ENCODE assay signal across 22 cellular contexts in the genomic region with DNA sequence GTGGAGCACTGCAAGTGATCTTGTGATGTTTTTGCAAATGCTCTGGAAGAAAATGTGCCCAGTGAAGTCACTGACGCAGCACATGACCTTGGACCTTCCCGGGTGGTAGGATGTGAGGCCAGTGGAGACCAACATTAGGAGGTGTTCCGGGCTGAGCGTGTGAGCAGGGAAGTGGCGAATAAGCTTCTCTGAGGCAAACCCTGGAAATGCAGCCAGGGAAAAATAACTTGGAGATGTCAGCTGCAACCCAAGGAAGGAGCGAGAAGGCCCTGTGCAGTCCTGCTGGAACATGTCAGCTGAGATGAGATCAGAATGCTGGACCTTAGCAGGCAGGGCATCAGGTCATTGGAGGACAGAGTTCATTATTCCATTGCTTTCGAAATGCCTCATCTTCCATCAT. TPM values are rescaled to one million over a fixed set of nuclear protein-coding genes. Genes with fewer than 3 reads are reported as not detected.
DNase-seq lines count a peak whose midpoint lies in the region; ATAC-seq, FAIRE-seq and TF ChIP-seq lines count a peak whose summit lies in the region.
"Had no signal": no experiment of that assay in that cellular context is flagged by ENCODE, and none has a peak within 500 bp of the region (broad histone marks: within the 10 kb centered on the region; RNA-seq: fewer than 3 reads in every experiment).

No MANE protein-coding gene starts in this region.

- TF ChIP-seq CTCF in epithelial cell of proximal tubule (conservative IDR thresholded peaks at IDR 0.05; ENCODE audit: low read depth, low read length) (peak; percentile 10), kidney (IDR thresholded peaks at IDR 0.05; ENCODE audit: borderline replicate concordance, extremely low read depth, insufficient read depth) (no peak), gastrocnemius medialis (IDR thresholded peaks at IDR 0.05 in 4 of 5, conservative IDR thresholded peaks at IDR 0.05 in 1 of 5) (no peak)

- H3K27me3 Mint-ChIP-seq in naive thymus-derived CD4-positive, alpha-beta T cell = peaks cover 0 to 10% (median 3%) of the 10 kb centered on the region in 5 donors

- H3K9me3 Mint-ChIP-seq in naive thymus-derived CD4-positive, alpha-beta T cell = peaks cover 0 to 10% (median 0%) of the 10 kb centered on the region in 11 donors
- H3K9me3 Mint-ChIP-seq: type B pancreatic cell had no signal

- H3K36me3 ChIP-seq in kidney (ENCODE audit: control insufficient read depth in 1 of 2, insufficient read depth in 2 of 2, low read length in 2 of 2) (no peaks in the 10 kb centered on the region), gastrocnemius medialis (no peaks in the 10 kb centered on the region)
- no peaks in the 10 kb centered on the region for H3K36me3 ChIP-seq in naive thymus-derived CD4-positive, alpha-beta T cell (ENCODE audit: control insufficient read depth in 2 of 3, insufficient read depth in 3 of 3, low read length in 3 of 3)
- H3K36me3 ChIP-seq: SJSA1, spleen had no signal

- peak overlapping the region in 1 of 9 donors; percentile 22 for H3K27ac Mint-ChIP-seq in naive thymus-derived CD4-positive, alpha-beta T cell
- H3K27ac Mint-ChIP-seq: progenitor cell of endocrine pancreas, type B pancreatic cell had no signal

- CTCF ChIA-PET in naive thymus-derived CD4-positive, alpha-beta T cell (lab: Charles Lee) = no interaction called here

- H3K27me3 ChIP-seq in gastrocnemius medialis = no peaks in the 10 kb centered on the region
- H3K27me3 ChIP-seq in naive thymus-derived CD4-positive, alpha-beta T cell (ENCODE audit: control insufficient read depth in 2 of 2, insufficient read depth in 2 of 2, low read length in 2 of 2) = no peaks in the 10 kb centered on the region
- H3K27me3 ChIP-seq: SJSA1, spleen had no signal

- in situ Hi-C loops in gastrocnemius medialis (cut with MboI; ENCODE audit: low sequenced_read_pairs in 4 of 4) = no loop called here

- H3K9me3 ChIP-seq in kidney (ENCODE audit: control insufficient read depth in 1 of 2, low read length in 2 of 2) = no peaks in the 10 kb centered on the region
- H3K9me3 ChIP-seq in gastrocnemius medialis = peaks cover 0 to 2% (median 0%) of the 10 kb centered on the region in 3 donors
- H3K9me3 ChIP-seq in naive thymus-derived CD4-positive, alpha-beta T cell (ENCODE audit: control insufficient read depth in 2 of 3, low read length in 3 of 3) = no peaks in the 10 kb centered on the region
- H3K9me3 ChIP-seq: SJSA1 had no signal

- H3K27ac ChIP-seq in kidney (ENCODE audit: low read depth in 2 of 2, low read length in 2 of 2) = peak overlapping the region in 1 of 2 donors; percentile 37
- H3K27ac ChIP-seq in gastrocnemius medialis = no peak overlapping the region
- H3K27ac ChIP-seq in naive thymus-derived CD4-positive, alpha-beta T cell (ENCODE audit: low read depth, low read length) = no peak overlapping the region
- H3K27ac ChIP-seq: C4-2B, SJSA1 had no signal

- peaks cover 0 to 2% (median 0%) of the 10 kb centered on the region in 5 donors for H3K36me3 Mint-ChIP-seq in naive thymus-derived CD4-positive, alpha-beta T cell
- H3K36me3 Mint-ChIP-seq: naive thymus-derived CD8-positive, alpha-beta T cell; type B pancreatic cell had no signal

- no peaks in the 10 kb centered on the region for H3K4me1 Mint-ChIP-seq in naive thymus-derived CD4-positive, alpha-beta T cell

- peak; percentile 62 to 64 for ATAC-seq in gastrocnemius medialis
- no peak for ATAC-seq in GM21367 (IDR thresholded peaks at IDR 0.05; ENCODE audit: unreplicated experiment)
- ATAC-seq in naive thymus-derived CD4-positive, alpha-beta T cell = no peak
- ATAC-seq: activated CD4-positive, CD25-positive, alpha-beta regulatory T cell treated with anti-CD3 and anti-CD28 coated beads, Interleukin-2, amount 50 U/mL, for 24 hours; left lobe of liver; naive thymus-derived CD8-positive, alpha-beta T cell had no signal

- intact Hi-C loops in kidney (cut with DNase I) (no loop called here), gastrocnemius medialis (cut with DNase I; ENCODE audit: low total_unique reads) (no loop called here)
- intact Hi-C loops in naive thymus-derived CD4-positive, alpha-beta T cell (cut with micrococcal nuclease) = no loop called here

- no peak overlapping the region for H3K4me3 Mint-ChIP-seq in naive thymus-derived CD4-positive, alpha-beta T cell
- H3K4me3 Mint-ChIP-seq: naive thymus-derived CD8-positive, alpha-beta T cell; type B pancreatic cell had no signal

- no peak overlapping the region for H3K4me3 ChIP-seq in epithelial cell of proximal tubule (ENCODE audit: low read depth, low read length)
- no peak overlapping the region for H3K4me3 ChIP-seq in kidney (ENCODE audit: low read length in 2 of 2)
- H3K4me3 ChIP-seq in gastrocnemius medialis = no peak overlapping the region
- H3K4me3 ChIP-seq in naive thymus-derived CD4-positive, alpha-beta T cell (ENCODE audit: low read length) = no peak overlapping the region
- H3K4me3 ChIP-seq: SJSA1, spleen had no signal

- POLR2A ChIA-PET in naive thymus-derived CD4-positive, alpha-beta T cell (lab: Charles Lee) = no interaction called here

- FAIRE-seq in kidney (lab: Jason Lieb, UNC) = no peak
- FAIRE-seq: astrocyte, endothelial cell of umbilical vein had no signal

- no peak overlapping the region for H3K9ac ChIP-seq in kidney (ENCODE audit: low read length in 2 of 2)

- H3K4me1 ChIP-seq in kidney (ENCODE audit: control insufficient read depth in 1 of 2, insufficient read depth in 1 of 2, low read depth in 1 of 2, low read length in 2 of 2) = peaks cover 0 to 6% of the 10 kb centered on the region in 2 donors
- no peaks in the 10 kb centered on the region for H3K4me1 ChIP-seq in gastrocnemius medialis
- H3K4me1 ChIP-seq in naive thymus-derived CD4-positive, alpha-beta T cell (ENCODE audit: control insufficient read depth in 2 of 2, insufficient read depth in 2 of 2, low read length in 2 of 2) = no peaks in the 10 kb centered on the region
- H3K4me1 ChIP-seq: SJSA1, spleen had no signal

- DNase-seq in LHCN-M2 (ENCODE audit: low read depth) = peak; percentile 26
- DNase-seq in epithelial cell of proximal tubule (ENCODE audit: low read depth) = peak; percentile 47
- DNase-seq in kidney = peak; percentile 84
- peak; percentile 29 to 55 for DNase-seq in gastrocnemius medialis
- DNase-seq in naive thymus-derived CD4-positive, alpha-beta T cell = no peak
- DNase-seq in activated naive CD4-positive, alpha-beta T cell treated with Interleukin-2 at 50 U/mL for 16 hours = no peak
- no peak for DNase-seq in NCI-H1048 (lab: John Stamatoyannopoulos, UW)
- DNase-seq: activated effector memory CD4-positive, alpha-beta T cell treated with Interleukin-2 at 50 U/mL for 16 hours; DMS 273 treated with DMSO at 0.1 percent for 48 hours; MM.1S; naive thymus-derived CD8-positive, alpha-beta T cell; NCI-H2029; spleen had no signal

- TF ChIP-seq POLR2A in gastrocnemius medialis (IDR thresholded peaks at IDR 0.05) = no peak

RNA-seq across cellular contexts. Expression of a gene that starts 18.6 kb away (rescaled TPM):
- total RNA-seq in LHCN-M2 (2014; rRNA removed) (7.2 and 8.3 TPM in 2 replicates), epithelial cell of proximal tubule (0.75 and 2.6 TPM in 2 replicates), kidney (38.3 TPM), gastrocnemius medialis (1 to 10 TPM; 1.2 to 1.8 (median 1.5) TPM)
- polyA plus RNA-seq in LHCN-M2 (2012) = 6.1 TPM
- 2.0 TPM for polyA plus RNA-seq in kidney (ENCODE audit: insufficient read depth, low read depth, low replicate concordance)
- total RNA-seq in naive thymus-derived CD4-positive, alpha-beta T cell = 1 to 10 TPM in 2 of 5 experiments, under 1 TPM in 3; 0.07 to 2.5 (median 0.54) TPM
- polyA plus RNA-seq in naive thymus-derived CD4-positive, alpha-beta T cell = under 1 TPM; 0.22 to 0.58 TPM

Comparison
In these comparisons a context has a peak if more than half of its experiments do, and no peak if none do; other contexts are left out.
1. DNase-seq: peak in LHCN-M2 (single experiment), epithelial cell of proximal tubule (single experiment), kidney (single experiment) and gastrocnemius medialis (2 of 2); none in naive thymus-derived CD4-positive, alpha-beta T cell (0 of 9), activated naive CD4-positive, alpha-beta T cell treated with Interleukin-2 at 50 U/mL for 16 hours (single experiment) and NCI-H1048 (single experiment).
2. ATAC-seq: peak in gastrocnemius medialis (2 of 2); none in GM21367 (single experiment) and naive thymus-derived CD4-positive, alpha-beta T cell (single experiment).